27 cellular contexts compared by ENCODE assay signal in genomic region chr12:5884285-5884684, GRCh38.
"Had no signal": no experiment of that assay in that cellular context is flagged by ENCODE, and none has a peak within 500 bp of the region (broad histone marks: within the 10 kb centered on the region; RNA-seq: fewer than 3 reads in every experiment).

No MANE protein-coding gene starts in this region.

- H3K9me3 Mint-ChIP-seq: activated CD4-positive, alpha-beta memory T cell treated with anti-CD3 and anti-CD28 coated beads, Interleukin-2, amount 10 ng/mL, durations not matched to agents 7 days and 5 days; activated CD4-positive, alpha-beta T cell treated with anti-CD3 and anti-CD28 coated beads, Interleukin-2, amount 10 ng/mL, durations not matched to agents 24 days and 14 days; activated naive CD4-positive, alpha-beta T cell treated with anti-CD3 and anti-CD28 coated beads for 36 hours; activated naive CD4-positive, alpha-beta T cell treated with anti-CD3 and anti-CD28 coated beads, Interleukin-2, amount 50 U/mL, for 24 hours; activated naive CD8-positive, alpha-beta T cell treated with anti-CD3 and anti-CD28 coated beads for 36 hours; activated naive CD8-positive, alpha-beta T cell treated with anti-CD3 and anti-CD28 coated beads, Interleukin-2, amount 50 U/mL, for 24 hours; activated T-helper 1 cell treated with anti-CD3 and anti-CD28 coated beads, Interleukin-12 subunit alpha, Interleukin-12 subunit beta, Interleukin-2, Interleukin-4 antibody, amounts not matched to agents 30 ng/mL and 10 ng/mL and 1 ng/mL, durations not matched to agents 14 hours and 24 hours and 36 hours; activated T-helper 2 cell treated with anti-CD3 and anti-CD28 coated beads, Interferon-gamma antibody, Interleukin-2, Interleukin-4, amounts not matched to agents 10 μg/mL and 5 μg/mL and 100 μg/mL, durations not matched to agents 14 hours and 24 hours and 36 hours had no signal

- H3K9me3 ChIP-seq: adrenal gland, body of pancreas had no signal

- H3K4me3 Mint-ChIP-seq: activated CD4-positive, alpha-beta memory T cell treated with anti-CD3 and anti-CD28 coated beads, Interleukin-2, amount 10 ng/mL, durations not matched to agents 7 days and 5 days; activated CD4-positive, alpha-beta T cell treated with anti-CD3 and anti-CD28 coated beads for 36 hours; activated CD4-positive, alpha-beta T cell treated with anti-CD3 and anti-CD28 coated beads, Interleukin-2, amount 10 ng/mL, durations not matched to agents 24 days and 14 days; activated naive CD4-positive, alpha-beta T cell treated with anti-CD3 and anti-CD28 coated beads for 36 hours; activated naive CD4-positive, alpha-beta T cell treated with anti-CD3 and anti-CD28 coated beads, Interleukin-2, amount 50 U/mL, for 24 hours; activated naive CD8-positive, alpha-beta T cell treated with anti-CD3 and anti-CD28 coated beads for 36 hours; activated naive CD8-positive, alpha-beta T cell treated with anti-CD3 and anti-CD28 coated beads, Interleukin-2, amount 50 U/mL, for 24 hours; activated T-helper 1 cell treated with anti-CD3 and anti-CD28 coated beads, Interleukin-12 subunit alpha, Interleukin-12 subunit beta, Interleukin-2, Interleukin-4 antibody, amounts not matched to agents 30 ng/mL and 10 ng/mL and 1 ng/mL, durations not matched to agents 14 hours and 24 hours and 36 hours had no signal

- H3K4me1 ChIP-seq: adrenal gland, body of pancreas had no signal

- H3K36me3 Mint-ChIP-seq: activated naive CD4-positive, alpha-beta T cell treated with anti-CD3 and anti-CD28 coated beads, Interleukin-2, amount 50 U/mL, for 24 hours; activated naive CD8-positive, alpha-beta T cell treated with anti-CD3 and anti-CD28 coated beads for 36 hours had no signal

- H3K27ac Mint-ChIP-seq: activated CD4-positive, alpha-beta memory T cell treated with anti-CD3 and anti-CD28 coated beads, Interleukin-2, amount 10 ng/mL, durations not matched to agents 7 days and 5 days; activated CD4-positive, alpha-beta T cell treated with anti-CD3 and anti-CD28 coated beads for 36 hours; activated CD4-positive, alpha-beta T cell treated with anti-CD3 and anti-CD28 coated beads, Interleukin-2, amount 10 ng/mL, durations not matched to agents 24 days and 14 days; activated naive CD4-positive, alpha-beta T cell treated with anti-CD3 and anti-CD28 coated beads for 36 hours; activated naive CD4-positive, alpha-beta T cell treated with anti-CD3 and anti-CD28 coated beads, Interleukin-2, amount 50 U/mL, for 24 hours; activated naive CD8-positive, alpha-beta T cell treated with anti-CD3 and anti-CD28 coated beads for 36 hours; activated naive CD8-positive, alpha-beta T cell treated with anti-CD3 and anti-CD28 coated beads, Interleukin-2, amount 50 U/mL, for 24 hours; activated T-helper 1 cell treated with anti-CD3 and anti-CD28 coated beads, Interleukin-12 subunit alpha, Interleukin-12 subunit beta, Interleukin-2, Interleukin-4 antibody, amounts not matched to agents 30 ng/mL and 10 ng/mL and 1 ng/mL, durations not matched to agents 14 hours and 24 hours and 36 hours; activated T-helper 2 cell treated with anti-CD3 and anti-CD28 coated beads, Interferon-gamma antibody, Interleukin-2, Interleukin-4, amounts not matched to agents 10 μg/mL and 5 μg/mL and 100 μg/mL, durations not matched to agents 14 hours and 24 hours and 36 hours had no signal

- ATAC-seq: activated CD4-positive, alpha-beta T cell treated with anti-CD3 and anti-CD28 coated beads for 36 hours; activated naive CD8-positive, alpha-beta T cell treated with anti-CD3 and anti-CD28 coated beads, Interleukin-2, amount 50 U/mL, for 24 hours; body of pancreas had no signal

- FAIRE-seq: colon, endometrium, endothelial cell of umbilical vein, frontal cortex had no signal

- H3K27me3 ChIP-seq: adrenal gland, body of pancreas had no signal

- H3K27ac ChIP-seq: adrenal gland, body of pancreas, epithelial cell of prostate had no signal

- DNase-seq: activated CD4-positive, alpha-beta memory T cell treated with anti-CD3 and anti-CD28 coated beads, Interleukin-2, amount 10 ng/mL, durations not matched to agents 7 days and 5 days; activated CD4-positive, alpha-beta T cell treated with anti-CD3 and anti-CD28 coated beads for 36 hours; activated CD4-positive, alpha-beta T cell treated with anti-CD3 and anti-CD28 coated beads, Interleukin-2, amount 10 ng/mL, durations not matched to agents 24 days and 14 days; activated CD4-positive, CD25-positive, alpha-beta regulatory T cell; activated CD4-positive, CD25-positive, alpha-beta regulatory T cell treated with anti-CD3 and anti-CD28 coated beads, Interleukin-2, amount 50 U/mL, for 72 hours; activated effector memory CD4-positive, alpha-beta T cell treated with anti-CD3 and anti-CD28 coated beads, Interleukin-2, amount 50 U/mL, for 16 hours; activated naive CD4-positive, alpha-beta T cell treated with anti-CD3 and anti-CD28 coated beads for 36 hours; activated naive CD8-positive, alpha-beta T cell treated with anti-CD3 and anti-CD28 coated beads for 36 hours; activated naive CD8-positive, alpha-beta T cell treated with anti-CD3 and anti-CD28 coated beads, Interleukin-2, amount 50 U/mL, for 24 hours; activated T-cell treated with anti-CD3 and anti-CD28 coated beads, Interleukin-2, amount 50 U/mL, for 1 hour; activated T-cell treated with anti-CD3 and anti-CD28 coated beads, Interleukin-2, amount 50 U/mL, for 48 hours; adrenal gland; amygdala; aorta; body of pancreas; caudate nucleus; effector CD8-positive, alpha-beta T cell; foreskin fibroblast; T-helper 2 cell had no signal
